Comparison of ENCODE assay signal across 23 cellular contexts in genomic region chr1:192159769-192160168, GRCh38. TPM values are rescaled to one million over a fixed set of nuclear protein-coding genes. Genes with fewer than 3 reads are reported as not detected.
DNase-seq lines count a peak whose midpoint lies in the region; ATAC-seq and TF ChIP-seq lines count a peak whose summit lies in the region.
"Had no signal": no experiment of that assay in that cellular context is flagged by ENCODE, and none has a peak within 500 bp of the region (broad histone marks: within the 10 kb centered on the region; RNA-seq: fewer than 3 reads in every experiment).

No MANE protein-coding gene starts in this region.

- no peaks in the 10 kb centered on the region for H3K27me3 ChIP-seq in tibial nerve

- H3K36me3 ChIP-seq in KOPT-K1 (ENCODE audit: insufficient read depth, low read length), result no peaks in the 10 kb centered on the region
- no peaks in the 10 kb centered on the region for H3K36me3 ChIP-seq in tibial nerve

- no peak for TF ChIP-seq CTCF in tibial nerve (IDR thresholded peaks at IDR 0.05)

- no peak for TF ChIP-seq EP300 in tibial nerve (IDR thresholded peaks at IDR 0.05)

- no peaks in the 10 kb centered on the region for H3K4me1 ChIP-seq in tibial nerve

- DNase-seq in AML-193 (lab: John Stamatoyannopoulos, UW) (peak; percentile 55 to 70), OCI-M1 (lab: John Stamatoyannopoulos, UW) (peak; percentile 65), iris pigment epithelial cell (ENCODE audit: low read depth) (peak; percentile 30), tibial nerve (ENCODE audit: low spot score in 2 of 2) (no peak), HT-29 (ENCODE audit: low spot score) (no peak)
- DNase-seq: activated CD4-positive, alpha-beta T cell treated with anti-CD3 and anti-CD28 coated beads for 48 hours; activated effector memory CD4-positive, alpha-beta T cell treated with Interleukin-2 at 50 U/mL for 16 hours; foreskin melanocyte; mesenchymal stem cell; naive thymus-derived CD8-positive, alpha-beta T cell; NCI-H1417 treated with DMSO at 0.1 percent for 48 hours; NCI-H524 treated with DMSO at 0.1 percent for 48 hours; posterior cingulate gyrus; stimulated activated CD4-positive, alpha-beta T cell treated with anti-CD3 and anti-CD28 coated beads, Interleukin-2, amount 100 ng/mL, for 24 hours; stimulated activated naive CD8-positive, alpha-beta T cell treated with anti-CD3 and anti-CD28 coated beads, Interleukin-15, amount 100 ng/mL, for 72 hours had no signal

- ATAC-seq in HG03097 (IDR thresholded peaks at IDR 0.05; ENCODE audit: low FRiP score, unreplicated experiment) (no peak), HG03095 (IDR thresholded peaks at IDR 0.05; ENCODE audit: unreplicated experiment) (no peak)
- ATAC-seq: K562; naive thymus-derived CD8-positive, alpha-beta T cell; stimulated activated naive CD8-positive, alpha-beta T cell treated with anti-CD3 and anti-CD28 coated beads, Interleukin-15, amount 100 ng/mL, for 72 hours had no signal

- peak overlapping the region in 1 of 4 donors; percentile 13 for H3K4me3 ChIP-seq in tibial nerve
- H3K4me3 ChIP-seq: coronary artery, K562 had no signal

- peak overlapping the region; percentile 43 for H3K27ac ChIP-seq in KOPT-K1 (ENCODE audit: low read depth, low read length, poor library complexity, severe bottlenecking)
- no peak overlapping the region for H3K27ac ChIP-seq in tibial nerve
- H3K27ac ChIP-seq: C4-2B, coronary artery, epithelial cell of prostate had no signal

- H3K9me3 ChIP-seq in KOPT-K1 (ENCODE audit: insufficient read depth, low read length, poor library complexity, severe bottlenecking) (peaks cover 12% of the 10 kb centered on the region), tibial nerve (no peaks in the 10 kb centered on the region)

- WGBS in tibial nerve, 2 donors, result 65 to 70% methylated on average over 2 of the region's 2 CpGs

- TF ChIP-seq POLR2A in tibial nerve (IDR thresholded peaks at IDR 0.05), result no peak

RNA-seq across cellular contexts. Expression of gene RGS18, which starts 1.5 kb away (rescaled TPM):
- 1 to 10 TPM in 2 of 4 donors, under 1 TPM in 2; 0.42 to 7.2 (median 3.3) TPM for total RNA-seq in tibial nerve
- total RNA-seq in HT-29 (2014; rRNA removed; shearing (Covaris generic)), result not detected in 2 replicates
- total RNA-seq: kidney epithelial cell had no signal

Comparison
In these comparisons a context has a peak if more than half of its experiments do, and no peak if none do; other contexts are left out.
1. DNase-seq: peak in AML-193 (2 of 2), OCI-M1 (single experiment) and iris pigment epithelial cell (single experiment); none in tibial nerve (0 of 2) and HT-29 (single experiment).